In the genomic region with DNA sequence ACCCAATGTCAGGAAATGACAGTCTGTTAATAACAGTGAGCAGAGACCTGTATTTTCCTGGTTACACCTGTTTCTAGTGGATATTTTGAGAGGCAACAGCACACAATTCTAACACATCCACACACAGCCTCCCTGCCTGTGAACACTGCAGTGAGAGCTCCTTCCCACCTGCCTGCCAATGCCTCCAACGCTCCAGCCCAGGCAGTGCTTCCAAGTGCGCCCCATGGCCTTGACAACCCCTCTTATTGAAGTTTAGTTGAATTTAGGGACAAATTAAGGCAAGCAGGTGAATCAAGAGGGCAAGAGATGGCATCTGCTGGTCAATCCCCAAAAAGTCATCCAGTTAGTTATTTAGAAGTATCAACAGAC, we compare ENCODE assay signal across 8 cellular contexts. TPM values are rescaled to one million over a fixed set of nuclear protein-coding genes. Genes with fewer than 3 reads are reported as not detected.
DNase-seq lines count a peak whose midpoint lies in the region; ATAC-seq and TF ChIP-seq lines count a peak whose summit lies in the region.
"Had no signal": no experiment of that assay in that cellular context is flagged by ENCODE, and none has a peak within 500 bp of the region (broad histone marks: within the 10 kb centered on the region; RNA-seq: fewer than 3 reads in every experiment).

No MANE protein-coding gene starts in this region.

- H3K36me3 Mint-ChIP-seq in activated naive CD8-positive, alpha-beta T cell treated with anti-CD3 and anti-CD28 coated beads, Interleukin-2, amount 50 U/mL, for 24 hours (ENCODE audit: low read depth) = peaks cover 50% of the 10 kb centered on the region

- H2AFZ ChIP-seq in HCT116 (ENCODE audit: low read depth, low read length, poor library complexity, severe bottlenecking) = no peak overlapping the region

- intact Hi-C loops in HCT116 (cut with micrococcal nuclease) = no loop called here

- H3K9me3 ChIP-seq in HCT116 (ENCODE audit: control insufficient read depth in 1 of 2, insufficient read depth in 1 of 2, low read depth in 1 of 2, low read length in 2 of 2) (no peaks in the 10 kb centered on the region), neutrophil (no peaks in the 10 kb centered on the region)

- H3K9ac ChIP-seq in HCT116 (ENCODE audit: low read length) = no peak overlapping the region

- peaks cover 25% of the 10 kb centered on the region for H3K79me2 ChIP-seq in HCT116 (ENCODE audit: insufficient read depth, low read length)

- no peak overlapping the region for H3K4me2 ChIP-seq in HCT116 (ENCODE audit: low read length)

- peaks cover 59% of the 10 kb centered on the region for H3K4me1 Mint-ChIP-seq in activated naive CD8-positive, alpha-beta T cell treated with anti-CD3 and anti-CD28 coated beads, Interleukin-2, amount 50 U/mL, for 24 hours

- no peak for TF ChIP-seq RAD21 in HCT116 (IDR thresholded peaks at IDR 0.05; ENCODE audit: low read depth)

- H3K27me3 Mint-ChIP-seq in activated naive CD8-positive, alpha-beta T cell treated with anti-CD3 and anti-CD28 coated beads, Interleukin-2, amount 50 U/mL, for 24 hours = no peaks in the 10 kb centered on the region

- DNase-seq in HCT116 (ENCODE audit: low read depth, low spot score) (no peak), NCI-H2081 (lab: John Stamatoyannopoulos, UW) (no peak)
- no peak for DNase-seq in activated naive CD8-positive, alpha-beta T cell treated with anti-CD3 and anti-CD28 coated beads, Interleukin-2, amount 50 U/mL, for 24 hours
- DNase-seq: GDM1 had no signal

- peaks cover 9 to 11% of the 10 kb centered on the region in 2 experiments for H3K4me1 ChIP-seq in HCT116 (ENCODE audit: control insufficient read depth in 1 of 2, insufficient read depth in 2 of 2, low read length in 2 of 2)
- peaks cover 47 to 50% of the 10 kb centered on the region in 2 experiments for H3K4me1 ChIP-seq in neutrophil (ENCODE audit: control insufficient read depth in 1 of 2, insufficient read depth in 1 of 2, low read depth in 1 of 2, low read length in 1 of 2)

- TF ChIP-seq CTCF in HCT116 (IDR thresholded peaks at IDR 0.05 in 2 of 3, conservative IDR thresholded peaks at IDR 0.05 in 1 of 3; ENCODE audit: borderline replicate concordance in 1 of 3, insufficient read depth in 1 of 3, low read depth in 2 of 3, low read length in 2 of 3) (no peak), neutrophil (IDR thresholded peaks at IDR 0.05) (no peak)

- ATAC-seq in HCT116 (no peak), GM18502 (IDR thresholded peaks at IDR 0.05; ENCODE audit: poor library complexity, unreplicated experiment) (no peak), HG03354 (IDR thresholded peaks at IDR 0.05; ENCODE audit: poor library complexity, severe bottlenecking, unreplicated experiment) (no peak)
- ATAC-seq in activated naive CD8-positive, alpha-beta T cell treated with anti-CD3 and anti-CD28 coated beads, Interleukin-2, amount 50 U/mL, for 24 hours = no peak

- H3K36me3 ChIP-seq in HCT116 (ENCODE audit: control insufficient read depth in 1 of 2, insufficient read depth in 2 of 2, low read length in 2 of 2) = peaks cover 47 to 59% of the 10 kb centered on the region in 2 experiments
- H3K36me3 ChIP-seq in neutrophil = peaks cover 55% of the 10 kb centered on the region

- H3K27ac Mint-ChIP-seq in activated naive CD8-positive, alpha-beta T cell treated with anti-CD3 and anti-CD28 coated beads, Interleukin-2, amount 50 U/mL, for 24 hours = peak overlapping the region; percentile 90

- CTCF ChIA-PET in HCT116 (lab: Charles Lee) = no interaction called here

- BruUV-seq in HCT116 (replicated peaks; lab: Mats Ljungman, UMichigan) = no TSS peak

- H3K27ac ChIP-seq in HCT116 (ENCODE audit: low read depth, low read length) (0 out of 2 replicates have a peak overlapping the region, but pooled peaks have one; percentile 0), neutrophil (peak overlapping the region; percentile 94)

- peak overlapping the region; percentile 58 for H3K4me3 Mint-ChIP-seq in activated naive CD8-positive, alpha-beta T cell treated with anti-CD3 and anti-CD28 coated beads, Interleukin-2, amount 50 U/mL, for 24 hours
- H3K4me3 Mint-ChIP-seq: mesothelial cell of epicardium had no signal

- TF ChIP-seq POLR2A in HCT116 (IDR thresholded peaks at IDR 0.05; ENCODE audit: borderline replicate concordance, extremely low read depth, insufficient read depth, insufficient read length) = no peak

- H3K27me3 ChIP-seq in HCT116 (ENCODE audit: insufficient read depth, low read length) = no peaks in the 10 kb centered on the region
- H3K27me3 ChIP-seq in neutrophil = peaks cover 11% of the 10 kb centered on the region

- peaks cover 4% of the 10 kb centered on the region; the same call in 1 of the 2 replicates for H4K20me1 ChIP-seq in HCT116 (ENCODE audit: insufficient read depth)

- H3K9me2 ChIP-seq in HCT116 (ENCODE audit: insufficient read depth) = no peaks in the 10 kb centered on the region

- POLR2A ChIA-PET in HCT116 (lab: Charles Lee) = no interaction called here

- RAD21 ChIA-PET in HCT116 (lab: Charles Lee; ENCODE audit: low non-redundant PET in 1 of 2, low total read pairs in 2 of 2, uncharacterized antibody in 2 of 2, unreplicated experiment in 2 of 2) = no interaction called here

- H3K4me3 ChIP-seq in HCT116 (replicated peaks in 1 of 2; ENCODE audit: low read depth in 1 of 2, low read length in 2 of 2) (no peak overlapping the region), neutrophil (ENCODE audit: low read depth in 1 of 2, low read length in 1 of 2) (peak overlapping the region; percentile 38 to 43)

- no peaks in the 10 kb centered on the region for H3K9me3 Mint-ChIP-seq in activated naive CD8-positive, alpha-beta T cell treated with anti-CD3 and anti-CD28 coated beads, Interleukin-2, amount 50 U/mL, for 24 hours
- H3K9me3 Mint-ChIP-seq: mesothelial cell of epicardium had no signal

TF ChIP-seq in HCT116, 20 proteins besides CTCF, POLR2A, EP300 and RAD21:
- TF ChIP-seq SRF (IDR thresholded peaks at IDR 0.05; ENCODE audit: low read depth) (no peak), JUND (IDR thresholded peaks at IDR 0.05) (no peak), ZFX (IDR thresholded peaks at IDR 0.05) (no peak), ELF1 (IDR thresholded peaks at IDR 0.05; ENCODE audit: borderline replicate concordance, low read depth) (no peak), EGR1 (IDR thresholded peaks at IDR 0.05; ENCODE audit: low read depth) (no peak), YY1 (IDR thresholded peaks at IDR 0.05; ENCODE audit: extremely low read depth, insufficient replicate concordance, low read depth, low read length) (no peak), CBX3 (IDR thresholded peaks at IDR 0.05; ENCODE audit: low read depth) (no peak)
- TF ChIP-seq, protein P1, sequence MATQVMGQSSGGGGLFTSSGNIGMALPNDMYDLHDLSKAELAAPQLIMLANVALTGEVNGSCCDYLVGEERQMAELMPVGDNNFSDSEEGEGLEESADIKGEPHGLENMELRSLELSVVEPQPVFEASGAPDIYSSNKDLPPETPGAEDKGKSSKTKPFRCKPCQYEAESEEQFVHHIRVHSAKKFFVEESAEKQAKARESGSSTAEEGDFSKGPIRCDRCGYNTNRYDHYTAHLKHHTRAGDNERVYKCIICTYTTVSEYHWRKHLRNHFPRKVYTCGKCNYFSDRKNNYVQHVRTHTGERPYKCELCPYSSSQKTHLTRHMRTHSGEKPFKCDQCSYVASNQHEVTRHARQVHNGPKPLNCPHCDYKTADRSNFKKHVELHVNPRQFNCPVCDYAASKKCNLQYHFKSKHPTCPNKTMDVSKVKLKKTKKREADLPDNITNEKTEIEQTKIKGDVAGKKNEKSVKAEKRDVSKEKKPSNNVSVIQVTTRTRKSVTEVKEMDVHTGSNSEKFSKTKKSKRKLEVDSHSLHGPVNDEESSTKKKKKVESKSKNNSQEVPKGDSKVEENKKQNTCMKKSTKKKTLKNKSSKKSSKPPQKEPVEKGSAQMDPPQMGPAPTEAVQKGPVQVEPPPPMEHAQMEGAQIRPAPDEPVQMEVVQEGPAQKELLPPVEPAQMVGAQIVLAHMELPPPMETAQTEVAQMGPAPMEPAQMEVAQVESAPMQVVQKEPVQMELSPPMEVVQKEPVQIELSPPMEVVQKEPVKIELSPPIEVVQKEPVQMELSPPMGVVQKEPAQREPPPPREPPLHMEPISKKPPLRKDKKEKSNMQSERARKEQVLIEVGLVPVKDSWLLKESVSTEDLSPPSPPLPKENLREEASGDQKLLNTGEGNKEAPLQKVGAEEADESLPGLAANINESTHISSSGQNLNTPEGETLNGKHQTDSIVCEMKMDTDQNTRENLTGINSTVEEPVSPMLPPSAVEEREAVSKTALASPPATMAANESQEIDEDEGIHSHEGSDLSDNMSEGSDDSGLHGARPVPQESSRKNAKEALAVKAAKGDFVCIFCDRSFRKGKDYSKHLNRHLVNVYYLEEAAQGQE (IDR thresholded peaks at IDR 0.05; ENCODE audit: low read depth) = no peak
- TF ChIP-seq, protein P2, sequence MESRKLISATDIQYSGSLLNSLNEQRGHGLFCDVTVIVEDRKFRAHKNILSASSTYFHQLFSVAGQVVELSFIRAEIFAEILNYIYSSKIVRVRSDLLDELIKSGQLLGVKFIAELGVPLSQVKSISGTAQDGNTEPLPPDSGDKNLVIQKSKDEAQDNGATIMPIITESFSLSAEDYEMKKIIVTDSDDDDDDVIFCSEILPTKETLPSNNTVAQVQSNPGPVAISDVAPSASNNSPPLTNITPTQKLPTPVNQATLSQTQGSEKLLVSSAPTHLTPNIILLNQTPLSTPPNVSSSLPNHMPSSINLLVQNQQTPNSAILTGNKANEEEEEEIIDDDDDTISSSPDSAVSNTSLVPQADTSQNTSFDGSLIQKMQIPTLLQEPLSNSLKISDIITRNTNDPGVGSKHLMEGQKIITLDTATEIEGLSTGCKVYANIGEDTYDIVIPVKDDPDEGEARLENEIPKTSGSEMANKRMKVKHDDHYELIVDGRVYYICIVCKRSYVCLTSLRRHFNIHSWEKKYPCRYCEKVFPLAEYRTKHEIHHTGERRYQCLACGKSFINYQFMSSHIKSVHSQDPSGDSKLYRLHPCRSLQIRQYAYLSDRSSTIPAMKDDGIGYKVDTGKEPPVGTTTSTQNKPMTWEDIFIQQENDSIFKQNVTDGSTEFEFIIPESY (IDR thresholded peaks at IDR 0.05; ENCODE audit: extremely low read depth, insufficient replicate concordance, low read length) = no peak

RNA-seq across cellular contexts. Expression of a gene that starts 4.7 kb away (rescaled TPM):
- 57.1 TPM for total RNA-seq in HCT116 (2021; ENCODE audit: unreplicated experiment)
- polyA plus RNA-seq in HCT116 (2012) = 41.8 and 61.1 TPM in 2 replicates

RNA-seq across cellular contexts. Expression of a gene that starts 11.0 kb away (rescaled TPM):
- total RNA-seq in HCT116 (2021; ENCODE audit: unreplicated experiment) = 47.6 TPM
- 47.5 and 60.9 TPM in 2 replicates for polyA plus RNA-seq in HCT116 (2012)

RNA-seq across cellular contexts. Expression of a gene that starts 11.2 kb away (rescaled TPM):
- 57.8 TPM for total RNA-seq in HCT116 (2021; ENCODE audit: unreplicated experiment)
- 50.4 and 68.6 TPM in 2 replicates for polyA plus RNA-seq in HCT116 (2012)

RNA-seq across cellular contexts. Expression of a gene that starts 21.7 kb away (rescaled TPM):
- 422 TPM for total RNA-seq in HCT116 (2021; ENCODE audit: unreplicated experiment)
- 220 and 291 TPM in 2 replicates for polyA plus RNA-seq in HCT116 (2012)

RNA-seq across cellular contexts. Expression of a gene that starts 22.5 kb away (rescaled TPM):
- 24.9 TPM for total RNA-seq in HCT116 (2021; ENCODE audit: unreplicated experiment)
- polyA plus RNA-seq in HCT116 (2012) = 8.5 and 11.9 TPM in 2 replicates

Comparison
In these comparisons a context has a peak if more than half of its experiments do, and no peak if none do; other contexts are left out.
1. H3K4me3 ChIP-seq: peak in neutrophil (2 of 2); none in HCT116 (0 of 2).